Comparison of ENCODE assay signal across 32 cellular contexts in genomic region chr6:29731281-29731680, GRCh38. TPM values are rescaled to one million over a fixed set of nuclear protein-coding genes. Genes with fewer than 3 reads are reported as not detected.
"Had no signal": no experiment of that assay in that cellular context is flagged by ENCODE, and none has a peak within 500 bp of the region (broad histone marks: within the 10 kb centered on the region; RNA-seq: fewer than 3 reads in every experiment).

No MANE protein-coding gene starts in this region.

- H3K4me1 Mint-ChIP-seq: endodermal cell, nephron progenitor cell had no signal

- H3K4me3 ChIP-seq: body of pancreas, cardiac muscle cell, heart left ventricle, lower lobe of right lung, ovary, right lobe of liver, vagina had no signal

- H3K4me3 Mint-ChIP-seq: activated B cell treated with CpG ODN at 0.5 μM for 24 hours; activated naive CD4-positive, alpha-beta T cell treated with anti-CD3 and anti-CD28 coated beads, Interleukin-2, amount 50 U/mL, for 24 hours; endodermal cell; nephron progenitor cell; stimulated activated naive CD8-positive, alpha-beta T cell treated with anti-CD3 and anti-CD28 coated beads, Interleukin-15, amount 100 ng/mL, for 72 hours; T-helper 2 cell treated with Interferon-gamma antibody and Interleukin-4, amounts not matched to agents 5 μg/mL and 100 μg/mL, for 36 hours; type B pancreatic cell had no signal

- H3K27ac Mint-ChIP-seq: activated T-helper 2 cell treated with anti-CD3 and anti-CD28 coated beads, Interferon-gamma antibody, Interleukin-2, Interleukin-4, amounts not matched to agents 10 μg/mL and 5 μg/mL and 100 μg/mL, durations not matched to agents 14 hours and 24 hours and 36 hours; endodermal cell; nephron progenitor cell; progenitor cell of endocrine pancreas; T-helper 2 cell treated with Interferon-gamma antibody and Interleukin-4, amounts not matched to agents 5 μg/mL and 100 μg/mL, for 36 hours; type B pancreatic cell had no signal

- H3K27me3 Mint-ChIP-seq: activated B cell treated with CpG ODN at 0.5 μM for 24 hours; activated naive CD4-positive, alpha-beta T cell treated with anti-CD3 and anti-CD28 coated beads, Interleukin-2, amount 50 U/mL, for 24 hours; stimulated activated naive CD8-positive, alpha-beta T cell treated with anti-CD3 and anti-CD28 coated beads, Interleukin-15, amount 100 ng/mL, for 72 hours had no signal

- H3K9me3 ChIP-seq: body of pancreas, lower lobe of right lung, neutrophil, ovary, right lobe of liver, vagina had no signal

- DNase-seq: activated B cell treated with CpG ODN at 0.5 μM for 24 hours; activated CD4-positive, alpha-beta T cell treated with anti-CD3 and anti-CD28 coated beads for 4 hours; activated CD4-positive, alpha-beta T cell treated with anti-CD3 and anti-CD28 coated beads, Interleukin-2, amount 50 U/mL, for 4 hours; activated CD8-positive, alpha-beta memory T cell treated with anti-CD3 and anti-CD28 coated beads, Interleukin-2, amount 50 U/mL, for 4 hours; activated T-cell treated with anti-CD3 and anti-CD28 coated beads, Interleukin-2, amount 50 U/mL, for 1 hour; aorta; body of pancreas; cortex of kidney; endodermal cell; foreskin keratinocyte; heart left ventricle; hypothalamus; lower lobe of right lung; mesenchymal stem cell; nephron progenitor cell; ovary; right lobe of liver; stimulated activated CD4-positive, alpha-beta T cell treated with anti-CD3 and anti-CD28 coated beads, Interleukin-2, amount 100 ng/mL, for 48 hours; stimulated activated naive CD8-positive, alpha-beta T cell treated with anti-CD3 and anti-CD28 coated beads, Interleukin-15, amount 100 ng/mL, for 72 hours; substantia nigra had no signal

- H3K27me3 ChIP-seq: body of pancreas, foreskin keratinocyte, heart left ventricle, neutrophil, ovary, right lobe of liver, vagina had no signal

- H3K4me1 ChIP-seq: body of pancreas, right lobe of liver, vagina had no signal

- H3K36me3 ChIP-seq: cardiac muscle cell, ovary, right lobe of liver had no signal

- H3K27ac ChIP-seq: body of pancreas, cardiac muscle cell, foreskin keratinocyte, heart left ventricle, lower lobe of right lung, neutrophil, ovary, right lobe of liver, vagina had no signal

- H3K9me3 Mint-ChIP-seq: activated B cell treated with CpG ODN at 0.5 μM for 24 hours; activated naive CD4-positive, alpha-beta T cell treated with anti-CD3 and anti-CD28 coated beads, Interleukin-2, amount 50 U/mL, for 24 hours; endodermal cell; stimulated activated naive CD8-positive, alpha-beta T cell treated with anti-CD3 and anti-CD28 coated beads, Interleukin-15, amount 100 ng/mL, for 72 hours; type B pancreatic cell had no signal

- H3K36me3 Mint-ChIP-seq: type B pancreatic cell had no signal

- ATAC-seq: body of pancreas; esophagus mucosa; foreskin keratinocyte; heart left ventricle; left lobe of liver; right lobe of liver; stimulated activated naive CD8-positive, alpha-beta T cell treated with anti-CD3 and anti-CD28 coated beads, Interleukin-15, amount 100 ng/mL, for 72 hours had no signal

RNA-seq across cellular contexts. Expression of gene HLA-F, which starts 8.0 kb away (rescaled TPM):
- total RNA-seq: progenitor cell of endocrine pancreas had no signal

RNA-seq across cellular contexts. Expression of gene ZFP57, which starts 50.3 kb away (rescaled TPM):
- total RNA-seq: body of pancreas, cerebellum, left lobe of liver, lower lobe of right lung, skeletal muscle tissue had no signal
